Comparison of ENCODE assay signal across 8 cellular contexts in the genomic region with DNA sequence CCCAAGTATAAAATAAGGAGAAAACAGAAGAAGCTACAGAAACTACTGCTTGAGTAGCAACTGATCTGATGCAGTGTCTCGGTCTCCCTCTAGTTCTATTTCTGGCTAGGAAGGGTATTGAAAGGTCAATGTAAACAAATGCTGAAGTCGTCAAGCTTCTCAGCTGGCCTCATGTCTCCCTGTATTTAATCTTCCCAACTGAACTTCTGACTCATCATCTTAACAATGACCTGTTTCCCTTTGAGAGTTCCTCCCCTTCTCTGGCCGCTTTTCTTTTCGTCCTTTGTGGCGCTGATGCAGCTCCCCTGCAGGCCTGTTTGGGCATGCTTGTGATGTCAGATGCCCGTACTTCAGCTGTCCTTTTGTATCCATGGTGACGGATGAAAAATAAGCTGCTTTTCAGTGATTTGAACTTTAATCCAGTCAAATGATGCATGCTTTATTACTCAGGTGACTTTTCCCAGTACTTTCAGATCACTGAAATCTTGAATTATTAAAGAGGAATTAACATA. TPM values are rescaled to one million over a fixed set of nuclear protein-coding genes. Genes with fewer than 3 reads are reported as not detected.
DNase-seq lines count a peak whose midpoint lies in the region; ATAC-seq and TF ChIP-seq lines count a peak whose summit lies in the region.

No MANE protein-coding gene starts in this region.

- peaks cover 3% of the 10 kb centered on the region for H3K27me3 Mint-ChIP-seq in activated naive CD8-positive, alpha-beta T cell treated with anti-CD3 and anti-CD28 coated beads for 36 hours
- peaks cover under 1% of the 10 kb centered on the region for H3K27me3 Mint-ChIP-seq in activated naive CD8-positive, alpha-beta T cell treated with anti-CD3 and anti-CD28 coated beads, Interleukin-2, amount 50 U/mL, for 24 hours

- H3K36me3 ChIP-seq in aorta (ENCODE audit: control insufficient read depth in 1 of 2, insufficient read depth in 2 of 2, low read length in 1 of 2): no peaks in the 10 kb centered on the region

- peaks cover 3% of the 10 kb centered on the region for H3K36me3 Mint-ChIP-seq in activated naive CD8-positive, alpha-beta T cell treated with anti-CD3 and anti-CD28 coated beads for 36 hours
- H3K36me3 Mint-ChIP-seq in activated naive CD8-positive, alpha-beta T cell treated with anti-CD3 and anti-CD28 coated beads, Interleukin-2, amount 50 U/mL, for 24 hours (ENCODE audit: low read depth): no peaks in the 10 kb centered on the region

- peak; percentile 1 for DNase-seq in activated naive CD8-positive, alpha-beta T cell treated with anti-CD3 and anti-CD28 coated beads for 36 hours
- no peak for DNase-seq in activated naive CD8-positive, alpha-beta T cell treated with anti-CD3 and anti-CD28 coated beads, Interleukin-2, amount 50 U/mL, for 24 hours
- DNase-seq in NB4 (ENCODE audit: low read depth) (peak; percentile 81), SK-MEL-5 (ENCODE audit: low read depth, low spot score) (peak; percentile 96), erythroblast (lab: John Stamatoyannopoulos, UW) (peak; percentile 70 to 84), midbrain (lab: John Stamatoyannopoulos, UW) (peak; percentile 88), aorta (peak; percentile 79 to 83)

- intact Hi-C loops in aorta (cut with DNase I): no loop called here

- H3K27ac ChIP-seq in aorta (ENCODE audit: low read depth in 1 of 2, low read length in 2 of 2): no peak overlapping the region

- WGBS in aorta, 2 donors: 9 to 12% methylated on average over 7 of the region's 7 CpGs

- no peaks in the 10 kb centered on the region for H3K9me3 ChIP-seq in aorta (ENCODE audit: control insufficient read depth, low read length)

- peaks cover 7% of the 10 kb centered on the region for H3K4me1 Mint-ChIP-seq in activated naive CD8-positive, alpha-beta T cell treated with anti-CD3 and anti-CD28 coated beads for 36 hours
- H3K4me1 Mint-ChIP-seq in activated naive CD8-positive, alpha-beta T cell treated with anti-CD3 and anti-CD28 coated beads, Interleukin-2, amount 50 U/mL, for 24 hours: peaks cover 2% of the 10 kb centered on the region

- no peaks in the 10 kb centered on the region for H3K9me3 Mint-ChIP-seq in activated naive CD8-positive, alpha-beta T cell treated with anti-CD3 and anti-CD28 coated beads for 36 hours
- no peaks in the 10 kb centered on the region for H3K9me3 Mint-ChIP-seq in activated naive CD8-positive, alpha-beta T cell treated with anti-CD3 and anti-CD28 coated beads, Interleukin-2, amount 50 U/mL, for 24 hours

- no peaks in the 10 kb centered on the region for H3K27me3 ChIP-seq in aorta (ENCODE audit: control insufficient read depth in 1 of 2, insufficient read depth in 2 of 2, low read length in 1 of 2)

- H3K4me3 Mint-ChIP-seq in activated naive CD8-positive, alpha-beta T cell treated with anti-CD3 and anti-CD28 coated beads for 36 hours: no peak overlapping the region
- no peak overlapping the region for H3K4me3 Mint-ChIP-seq in activated naive CD8-positive, alpha-beta T cell treated with anti-CD3 and anti-CD28 coated beads, Interleukin-2, amount 50 U/mL, for 24 hours

- TF ChIP-seq CTCF in NB4 (IDR thresholded peaks at IDR 0.05; ENCODE audit: low read depth, low read length): no peak

- no peak overlapping the region for H3K27ac Mint-ChIP-seq in activated naive CD8-positive, alpha-beta T cell treated with anti-CD3 and anti-CD28 coated beads for 36 hours
- no peak overlapping the region for H3K27ac Mint-ChIP-seq in activated naive CD8-positive, alpha-beta T cell treated with anti-CD3 and anti-CD28 coated beads, Interleukin-2, amount 50 U/mL, for 24 hours

- H3K4me1 ChIP-seq in aorta (ENCODE audit: control insufficient read depth in 1 of 2, insufficient read depth in 2 of 2, low read length in 2 of 2): peaks cover 0 to 3% of the 10 kb centered on the region in 2 donors

- in situ Hi-C loops in SK-MEL-5 (cut with HindIII; ENCODE audit: low pct_unique_long_range_greater_than_20kb, low sequenced_read_pairs): no loop called here

- H3K4me3 ChIP-seq in NB4 (ENCODE audit: low read depth, low read length) (no peak overlapping the region), aorta (ENCODE audit: low read length in 2 of 2) (peak overlapping the region in 1 of 2 donors; percentile 82)

- no peak for ATAC-seq in activated naive CD8-positive, alpha-beta T cell treated with anti-CD3 and anti-CD28 coated beads, Interleukin-2, amount 50 U/mL, for 24 hours
- ATAC-seq in HG02623 (IDR thresholded peaks at IDR 0.05; ENCODE audit: unreplicated experiment): peak; percentile 79
- peak; percentile 91 for ATAC-seq in aorta (ENCODE audit: low FRiP score)

- TF ChIP-seq POLR2A in NB4 (IDR thresholded peaks at IDR 0.05; ENCODE audit: extremely low read depth, insufficient read length) (no peak), erythroblast (IDR thresholded peaks at IDR 0.05; ENCODE audit: low read length) (no peak)

RNA-seq across cellular contexts. Expression of gene LCA5, which starts 7.8 kb away (rescaled TPM):
- under 1 TPM; 0.21 to 0.32 TPM for total RNA-seq in activated naive CD8-positive, alpha-beta T cell treated with anti-CD3 and anti-CD28 coated beads for 36 hours
- 0.83 and 1.4 TPM in 2 replicates for total RNA-seq in SK-MEL-5 (2014; rRNA removed; shearing (Covaris generic))
- 0.68 and 0.86 TPM in 2 replicates for polyA plus RNA-seq in SK-MEL-5 (2015; cell fraction: cytosol; rRNA removed)
- 0.95 and 1.4 TPM in 2 replicates for polyA plus RNA-seq in SK-MEL-5 (2015; cell fraction: nucleus; rRNA removed)
- total RNA-seq in aorta: 1 to 10 TPM; 7.6 to 8.8 TPM
- polyA plus RNA-seq in aorta: 1 to 10 TPM; 2.0 to 4.0 TPM
